1 cellular context compared by ENCODE assay signal in the genomic region with DNA sequence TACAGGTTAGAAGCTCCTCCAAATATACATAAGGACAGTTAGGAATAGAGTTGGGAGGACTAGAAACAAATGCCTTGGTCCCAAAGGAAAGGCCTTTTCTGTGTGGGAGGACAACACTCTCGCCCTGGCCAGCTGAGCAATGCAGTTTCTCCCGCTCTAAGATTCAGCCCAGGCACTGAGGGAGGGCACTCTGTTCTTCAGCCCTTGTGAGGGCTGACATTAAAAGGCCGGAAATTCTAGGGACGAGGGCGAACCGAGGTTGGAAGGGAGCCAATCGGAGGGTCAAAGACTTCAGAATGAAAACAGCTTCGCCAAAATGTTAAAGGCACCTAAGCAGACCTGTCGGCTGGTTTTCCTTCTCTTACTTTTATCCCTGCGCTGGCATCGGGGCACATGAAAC.
TF ChIP-seq lines count a peak whose summit lies in the region.

No MANE protein-coding gene starts in this region.

TF ChIP-seq in endothelial cell of umbilical vein, 7 proteins besides CTCF, POLR2A, EP300 and RAD21:
- no peak for TF ChIP-seq EZH2 (IDR thresholded peaks at IDR 0.05; ENCODE audit: borderline replicate concordance, low read depth, low read length, severe bottlenecking)
- TF ChIP-seq GATA2 (IDR thresholded peaks at IDR 0.05; ENCODE audit: insufficient read depth, insufficient read length, low read depth, low read length), result no peak
- TF ChIP-seq, protein P1, sequence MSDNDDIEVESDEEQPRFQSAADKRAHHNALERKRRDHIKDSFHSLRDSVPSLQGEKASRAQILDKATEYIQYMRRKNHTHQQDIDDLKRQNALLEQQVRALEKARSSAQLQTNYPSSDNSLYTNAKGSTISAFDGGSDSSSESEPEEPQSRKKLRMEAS (IDR thresholded peaks at IDR 0.05; ENCODE audit: insufficient read depth, insufficient read length), result no peak
- no peak for TF ChIP-seq MYC (IDR thresholded peaks at IDR 0.05; ENCODE audit: low read depth, low read length)
- TF ChIP-seq POLR2AphosphoS5 (IDR thresholded peaks at IDR 0.05; ENCODE audit: insufficient read depth, low read depth, low read length), result no peak
- no peak for TF ChIP-seq FOS (IDR thresholded peaks at IDR 0.05; ENCODE audit: borderline replicate concordance, insufficient read depth, low read length)
- no peak for TF ChIP-seq JUN (IDR thresholded peaks at IDR 0.05; ENCODE audit: borderline replicate concordance, insufficient read depth, insufficient read length, low read depth)
